Comparison of ENCODE assay signal across 13 cellular contexts in the genomic region with DNA sequence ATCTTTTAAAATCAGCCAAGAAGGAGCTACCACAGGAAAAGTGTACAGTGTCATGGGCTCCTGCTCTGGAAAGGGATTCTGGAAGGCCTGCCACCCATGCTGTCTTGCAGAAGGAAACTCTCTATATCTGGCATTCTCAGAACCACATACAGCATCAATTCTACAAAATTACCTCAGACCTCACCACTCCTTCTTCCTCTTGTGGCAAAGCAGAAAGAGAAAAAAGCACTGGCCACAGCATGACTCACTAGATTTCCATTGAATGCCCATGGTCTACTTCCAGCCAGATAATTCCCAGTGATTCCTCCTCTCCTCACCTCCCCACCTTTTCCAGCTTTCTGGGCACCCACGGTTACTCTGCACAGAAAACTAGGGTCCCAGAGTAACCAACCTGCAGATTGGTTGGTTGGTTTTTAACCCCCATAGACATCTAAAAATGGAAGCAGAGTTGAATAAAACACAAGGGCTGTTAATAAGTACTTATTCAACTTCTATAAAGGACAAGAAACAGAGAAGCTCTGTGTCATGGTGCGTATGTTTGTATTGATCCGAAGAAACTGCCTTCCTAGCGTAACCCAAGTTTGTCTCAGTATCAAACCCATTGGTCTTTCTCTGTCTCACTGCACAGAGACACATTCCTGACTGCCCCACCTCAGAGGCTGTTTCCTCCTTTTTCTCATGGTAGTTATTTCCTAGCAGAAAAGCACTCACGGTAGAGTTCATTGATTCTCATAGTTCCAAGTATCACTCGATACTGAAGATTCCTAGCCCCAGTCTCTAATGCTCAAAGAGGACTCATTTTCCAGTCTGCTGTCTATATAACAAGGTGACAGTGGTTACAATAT.
DNase-seq lines count a peak whose midpoint lies in the region; ATAC-seq, FAIRE-seq and TF ChIP-seq lines count a peak whose summit lies in the region.
"Had no signal": no experiment of that assay in that cellular context is flagged by ENCODE, and none has a peak within 500 bp of the region (broad histone marks: within the 10 kb centered on the region; RNA-seq: fewer than 3 reads in every experiment).

No MANE protein-coding gene starts in this region.

- TF ChIP-seq CTCF in epithelial cell of esophagus (IDR thresholded peaks at IDR 0.05; ENCODE audit: insufficient read depth, low read depth, low read length, missing control alignments) = no peak
- TF ChIP-seq CTCF in stomach (IDR thresholded peaks at IDR 0.05) = no peak
- TF ChIP-seq CTCF in heart left ventricle (IDR thresholded peaks at IDR 0.05) = no peak

- DNase-seq in NOMO-1 (lab: John Stamatoyannopoulos, UW; ENCODE audit: unreplicated experiment in 2 of 2) = peak; percentile 5 to 56
- DNase-seq in NOMO-1 treated with dmso at 0.1 percent for 144 hours (lab: John Stamatoyannopoulos, UW; ENCODE audit: unreplicated experiment) = no peak
- DNase-seq in RCC 7860 (ENCODE audit: low spot score) = peak; percentile 80
- DNase-seq in epithelial cell of esophagus (ENCODE audit: low read depth) = peak; percentile 70
- no peak for DNase-seq in stomach
- DNase-seq in activated CD4-positive, CD25-positive, alpha-beta regulatory T cell (lab: John Stamatoyannopoulos, UW) = no peak
- no peak for DNase-seq in heart left ventricle
- DNase-seq: 8988T, thyroid gland had no signal

- no peak for ATAC-seq in GM18858 (IDR thresholded peaks at IDR 0.05; ENCODE audit: unreplicated experiment)
- no peak for ATAC-seq in heart left ventricle

- H3K4me3 ChIP-seq in epithelial cell of esophagus (ENCODE audit: low read length) (no peak overlapping the region), stomach (no peak overlapping the region), heart left ventricle (no peak overlapping the region)
- H3K4me3 ChIP-seq: ascending aorta, skin epidermis, thyroid gland had no signal

- H3K9me3 ChIP-seq in stomach (no peaks in the 10 kb centered on the region), heart left ventricle (no peaks in the 10 kb centered on the region)
- H3K9me3 ChIP-seq: ascending aorta, thyroid gland had no signal

- H3K36me3 ChIP-seq in stomach = peaks cover 0 to 9% (median 1%) of the 10 kb centered on the region in 4 donors
- peaks cover 0 to 18% (median 0%) of the 10 kb centered on the region in 9 donors for H3K36me3 ChIP-seq in heart left ventricle
- H3K36me3 ChIP-seq: thyroid gland had no signal

- H3K4me1 ChIP-seq in stomach (peaks cover 0 to 37% (median 3%) of the 10 kb centered on the region in 4 donors), heart left ventricle (peaks cover 0 to 20% (median 2%) of the 10 kb centered on the region in 12 donors)
- H3K4me1 ChIP-seq: thyroid gland had no signal

- intact Hi-C loops in stomach (cut with DNase I; ENCODE audit: low total_unique reads) (no loop called here), heart left ventricle (cut with DNase I) (no loop called here)

- H3K27me3 ChIP-seq in stomach (no peaks in the 10 kb centered on the region), heart left ventricle (no peaks in the 10 kb centered on the region)
- H3K27me3 ChIP-seq: ascending aorta, thyroid gland had no signal

- TF ChIP-seq EP300 in stomach (IDR thresholded peaks at IDR 0.05) = no peak

- peak; percentile 92 for FAIRE-seq in RCC 7860 (lab: Jason Lieb, UNC)
- FAIRE-seq: islet of Langerhans had no signal

- peak overlapping the region in 3 of 5 donors; percentile 28 to 46 (median 46) for H3K27ac ChIP-seq in stomach
- peak overlapping the region in 1 of 12 donors; percentile 3 for H3K27ac ChIP-seq in heart left ventricle
- H3K27ac ChIP-seq: ascending aorta, thyroid gland had no signal

- no peak for TF ChIP-seq POLR2A in stomach (IDR thresholded peaks at IDR 0.05)
- TF ChIP-seq POLR2A in heart left ventricle (IDR thresholded peaks at IDR 0.05) = no peak

- 87 to 95% (median 90%) methylated on average over 6 of the region's 6 CpGs for WGBS in stomach, 5 donors
- WGBS in heart left ventricle, 4 donors = 89 to 93% (median 91%) methylated on average over 6 of the region's 6 CpGs

Comparison
In these comparisons a context has a peak if more than half of its experiments do, and no peak if none do; other contexts are left out.
1. DNase-seq: peak in NOMO-1 (2 of 2), RCC 7860 (single experiment) and epithelial cell of esophagus (single experiment); none in NOMO-1 treated with dmso at 0.1 percent for 144 hours (single experiment), stomach (single experiment), activated CD4-positive, CD25-positive, alpha-beta regulatory T cell (0 of 4) and heart left ventricle (0 of 5).